Comparison of ENCODE assay signal across 1 cellular context in genomic region chr12:113056381-113056630, GRCh38.
TF ChIP-seq lines count a peak whose summit lies in the region.

No MANE protein-coding gene starts in this region.

TF ChIP-seq in H1, 55 proteins besides CTCF, POLR2A, EP300 and RAD21:
- TF ChIP-seq GABPA (IDR thresholded peaks at IDR 0.05; ENCODE audit: borderline replicate concordance, insufficient read depth, low read length) (no peak), CTBP2 (IDR thresholded peaks at IDR 0.05; ENCODE audit: borderline replicate concordance, insufficient read depth, insufficient read length, low read length) (no peak), TBP (IDR thresholded peaks at IDR 0.05; ENCODE audit: low read depth, low read length) (no peak)
TF ChIP-seq in H1: peak in this region for 0.
